ENCODE assay signal across 18 cellular contexts in genomic region chr5:168885324-168886120, GRCh38.
DNase-seq lines count a peak whose midpoint lies in the region; ATAC-seq and TF ChIP-seq lines count a peak whose summit lies in the region.
"Had no signal": no experiment of that assay in that cellular context is flagged by ENCODE, and none has a peak within 500 bp of the region (broad histone marks: within the 10 kb centered on the region; RNA-seq: fewer than 3 reads in every experiment).

No MANE protein-coding gene starts in this region.

- in situ Hi-C loops in ACHN (cut with HindIII; ENCODE audit: low pct_ligation_motif_present, low pct_unique_long_range_greater_than_20kb, low sequenced_read_pairs), result no loop called here

- H3K79me2 ChIP-seq in Loucy (ENCODE audit: insufficient read depth, low read length), result no peaks in the 10 kb centered on the region

- no peaks in the 10 kb centered on the region for H3K27me3 ChIP-seq in Loucy (ENCODE audit: insufficient read depth, low read length, poor library complexity, severe bottlenecking)
- H3K27me3 ChIP-seq in ectodermal cell (ENCODE audit: control insufficient read depth, insufficient read depth, low read length, poor library complexity, severe bottlenecking), result no peaks in the 10 kb centered on the region
- no peaks in the 10 kb centered on the region for H3K27me3 ChIP-seq in right atrium auricular region

- no peak overlapping the region for H3K4me2 ChIP-seq in Loucy (ENCODE audit: low read depth, low read length, poor library complexity, severe bottlenecking)

- H4K20me1 ChIP-seq in Loucy (ENCODE audit: insufficient read depth, low read length, poor library complexity, severe bottlenecking), result no peaks in the 10 kb centered on the region

- H3K9me2 ChIP-seq in Loucy (replicated peaks; ENCODE audit: low read depth, low read length), result no peaks in the 10 kb centered on the region

- H3K9ac ChIP-seq in Loucy (ENCODE audit: low read depth, low read length, poor library complexity, severe bottlenecking), result peak overlapping the region; percentile 61

- no peaks in the 10 kb centered on the region for H3K9me3 ChIP-seq in Loucy (ENCODE audit: insufficient read depth, low read depth, low read length)
- no peaks in the 10 kb centered on the region for H3K9me3 ChIP-seq in ectodermal cell (ENCODE audit: control insufficient read depth, low read length)
- no peaks in the 10 kb centered on the region for H3K9me3 ChIP-seq in right atrium auricular region
- H3K9me3 ChIP-seq: mucosa of descending colon had no signal

- H3F3A ChIP-seq in Loucy (ENCODE audit: low read depth), result no peaks in the 10 kb centered on the region

- no peak for ATAC-seq in HG02938 (IDR thresholded peaks at IDR 0.05; ENCODE audit: unreplicated experiment)
- ATAC-seq: activated CD4-positive, CD25-positive, alpha-beta regulatory T cell treated with anti-CD3 and anti-CD28 coated beads, Interleukin-2, amount 50 U/mL, for 24 hours; activated naive CD4-positive, alpha-beta T cell treated with anti-CD3 and anti-CD28 coated beads, Interleukin-2, amount 50 U/mL, for 72 hours; activated T-cell treated with anti-CD3 and anti-CD28 coated beads, Interleukin-2, amount 50 U/mL, for 72 hours; mucosa of descending colon had no signal

- peaks cover 39% of the 10 kb centered on the region for H3K4me1 ChIP-seq in Loucy (ENCODE audit: insufficient read depth, low read length, poor library complexity, severe bottlenecking)
- H3K4me1 ChIP-seq in ectodermal cell (ENCODE audit: control insufficient read depth, insufficient read depth, low read length), result peaks cover 35% of the 10 kb centered on the region
- peaks cover 0 to 26% of the 10 kb centered on the region in 2 donors for H3K4me1 ChIP-seq in right atrium auricular region

- TF ChIP-seq CTCF in Loucy (conservative IDR thresholded peaks at IDR 0.05; ENCODE audit: low read length) (no peak), right atrium auricular region (IDR thresholded peaks at IDR 0.05) (no peak)

- peak; percentile 61 for DNase-seq in right atrium auricular region (ENCODE audit: low spot score)
- peak; percentile 79 for DNase-seq in retina
- DNase-seq in activated T-cell treated with anti-CD3 and anti-CD28 coated beads, Interleukin-2, amount 50 U/mL, for 1 hour, result no peak
- DNase-seq in mucosa of gallbladder (ENCODE audit: low spot score), result no peak
- DNase-seq in ACHN, result no peak
- DNase-seq: activated T-cell treated with anti-CD3 and anti-CD28 coated beads, Interleukin-2, amount 50 U/mL, for 72 hours; mucosa of descending colon; NCI-H1105 treated with DMSO at 0.1 percent for 48 hours; NCI-H526; stimulated activated CD4-positive, alpha-beta T cell treated with anti-CD3 and anti-CD28 coated beads, Interleukin-1b, Interleukin-23, amount 100 ng/mL, for 48 hours; stimulated activated naive CD4-positive, alpha-beta T cell treated with Interleukin-2 at 50 U/mL for 16 hours; T-helper 9 cell had no signal

- H3K36me3 ChIP-seq in Loucy (ENCODE audit: insufficient read depth, low read length), result no peaks in the 10 kb centered on the region
- no peaks in the 10 kb centered on the region for H3K36me3 ChIP-seq in ectodermal cell (ENCODE audit: control insufficient read depth, insufficient read depth, low read length)
- H3K36me3 ChIP-seq in right atrium auricular region, result no peaks in the 10 kb centered on the region

- peak overlapping the region; percentile 64 for H3K27ac ChIP-seq in ectodermal cell (ENCODE audit: insufficient read depth, low read depth, low read length, poor library complexity, severe bottlenecking)
- peak overlapping the region; percentile 68 to 79 for H3K27ac ChIP-seq in right atrium auricular region
- H3K27ac ChIP-seq: SK-N-MC had no signal

- WGBS in ectodermal cell, 2 experiments, result 76 to 82% methylated on average over 14 of the region's 14 CpGs

- no peak overlapping the region; the same call in 1 of the 2 replicates for H2AFZ ChIP-seq in Loucy (ENCODE audit: low read length)

- H3K4me3 ChIP-seq in Loucy (ENCODE audit: low read length, poor library complexity, severe bottlenecking) (no peak overlapping the region), ectodermal cell (ENCODE audit: insufficient read depth, low read depth, low read length) (no peak overlapping the region), right atrium auricular region (no peak overlapping the region)
- H3K4me3 ChIP-seq: mucosa of descending colon, SK-N-MC had no signal

Comparison
In these comparisons a context has a peak if more than half of its experiments do, and no peak if none do; other contexts are left out.
1. DNase-seq: peak in right atrium auricular region (single experiment) and retina (single experiment); none in activated T-cell treated with anti-CD3 and anti-CD28 coated beads, Interleukin-2, amount 50 U/mL, for 1 hour (single experiment), mucosa of gallbladder (single experiment) and ACHN (single experiment).